ENCODE assay signal across 9 cellular contexts in genomic region chr17:81866440-81867122, GRCh38. TPM values are rescaled to one million over a fixed set of nuclear protein-coding genes. Genes with fewer than 3 reads are reported as not detected.
DNase-seq lines count a peak whose midpoint lies in the region; ATAC-seq and TF ChIP-seq lines count a peak whose summit lies in the region.
"Had no signal": no experiment of that assay in that cellular context is flagged by ENCODE, and none has a peak within 500 bp of the region (broad histone marks: within the 10 kb centered on the region; RNA-seq: fewer than 3 reads in every experiment).

No MANE protein-coding gene starts in this region.

- H4K20me1 ChIP-seq in GM23338 (replicated peaks; ENCODE audit: insufficient read depth), result peaks cover 28% of the 10 kb centered on the region

- H3K4me3 Mint-ChIP-seq in GM23338, result no peak overlapping the region
- peak overlapping the region; percentile 15 for H3K4me3 Mint-ChIP-seq in activated T-helper 1 cell treated with anti-CD3 and anti-CD28 coated beads, Interleukin-12 subunit alpha, Interleukin-12 subunit beta, Interleukin-2, Interleukin-4 antibody, amounts not matched to agents 30 ng/mL and 10 ng/mL and 1 ng/mL, durations not matched to agents 14 hours and 24 hours and 36 hours

- peaks cover 36% of the 10 kb centered on the region for H3K79me2 ChIP-seq in GM23338 (replicated peaks; ENCODE audit: insufficient read depth)

- H3K27ac Mint-ChIP-seq in GM23338, result no peak overlapping the region
- H3K27ac Mint-ChIP-seq in activated T-helper 1 cell treated with anti-CD3 and anti-CD28 coated beads, Interleukin-12 subunit alpha, Interleukin-12 subunit beta, Interleukin-2, Interleukin-4 antibody, amounts not matched to agents 30 ng/mL and 10 ng/mL and 1 ng/mL, durations not matched to agents 14 hours and 24 hours and 36 hours, result no peak overlapping the region

- no peak overlapping the region for H2AFZ ChIP-seq in GM23338
- H2AFZ ChIP-seq: PC-9 had no signal

- H3K36me3 ChIP-seq in GM23338 (ENCODE audit: insufficient read depth) (0 out of 2 replicates have a peak, but pooled peaks cover 6% of the 10 kb centered on the region), right lobe of liver (peaks cover 0 to 16% (median 8%) of the 10 kb centered on the region in 4 donors)

- H3K9me3 ChIP-seq in right lobe of liver, result no peaks in the 10 kb centered on the region

- no peak for DNase-seq in GM23338 (ENCODE audit: low spot score)
- no peak for DNase-seq in activated T-helper 1 cell treated with anti-CD3 and anti-CD28 coated beads, Interleukin-12 subunit alpha, Interleukin-12 subunit beta, Interleukin-2, Interleukin-4 antibody, amounts not matched to agents 30 ng/mL and 10 ng/mL and 1 ng/mL, durations not matched to agents 14 hours and 24 hours and 36 hours (ENCODE audit: low spot score)
- no peak for DNase-seq in right lobe of liver
- no peak for DNase-seq in NCI-H2196 treated with DMSO at 0.1 percent for 48 hours (lab: John Stamatoyannopoulos, UW; ENCODE audit: unreplicated experiment)
- no peak for DNase-seq in nucleus accumbens (lab: John Stamatoyannopoulos, UW)

- peaks cover 15% of the 10 kb centered on the region for H3K4me1 ChIP-seq in GM23338 (ENCODE audit: insufficient read depth)
- peaks cover 0 to 77% (median 38%) of the 10 kb centered on the region in 4 donors for H3K4me1 ChIP-seq in right lobe of liver

- no peaks in the 10 kb centered on the region; the same call in 2 of the 3 replicates for H3K9me3 Mint-ChIP-seq in GM23338
- no peaks in the 10 kb centered on the region for H3K9me3 Mint-ChIP-seq in activated T-helper 1 cell treated with anti-CD3 and anti-CD28 coated beads, Interleukin-12 subunit alpha, Interleukin-12 subunit beta, Interleukin-2, Interleukin-4 antibody, amounts not matched to agents 30 ng/mL and 10 ng/mL and 1 ng/mL, durations not matched to agents 14 hours and 24 hours and 36 hours

- no peaks in the 10 kb centered on the region for H3K27me3 ChIP-seq in GM23338 (ENCODE audit: insufficient read depth)
- H3K27me3 ChIP-seq in right lobe of liver, result no peaks in the 10 kb centered on the region

- ATAC-seq in GM23338 (no peak), right lobe of liver (no peak), HG02870 (IDR thresholded peaks at IDR 0.05; ENCODE audit: unreplicated experiment) (no peak), HG03025 (IDR thresholded peaks at IDR 0.05; ENCODE audit: low FRiP score, unreplicated experiment) (no peak)

- no peak for TF ChIP-seq POLR2A in right lobe of liver (IDR thresholded peaks at IDR 0.05)

- intact Hi-C loops in activated T-helper 1 cell treated with anti-CD3 and anti-CD28 coated beads, Interleukin-12 subunit alpha, Interleukin-12 subunit beta, Interleukin-2, Interleukin-4 antibody, amounts not matched to agents 30 ng/mL and 10 ng/mL and 1 ng/mL, durations not matched to agents 14 hours and 24 hours and 36 hours (cut with micrococcal nuclease), result loop anchor here (10.0 kb wide), 2 partner anchors 312 to 428 kb away; partner anchors contain the start of gene FAAP100
- intact Hi-C loops in right lobe of liver (cut with DNase I), result no loop called here

- no peaks in the 10 kb centered on the region for H3K9me2 ChIP-seq in GM23338 (ENCODE audit: insufficient read depth)

- no peak overlapping the region for H3K4me2 ChIP-seq in GM23338
- H3K4me2 ChIP-seq: PC-9 had no signal

- H3K27ac ChIP-seq in 22Rv1 (peak overlapping the region; percentile 99), GM23338 (ENCODE audit: low read depth) (peak overlapping the region; percentile 91; the same call in 1 of the 2 replicates), right lobe of liver (peak overlapping the region; percentile 41 to 99 (median 77))
- H3K27ac ChIP-seq: PC-9 had no signal

- peaks cover 41% of the 10 kb centered on the region for H3K27me3 Mint-ChIP-seq in GM23338 (ENCODE audit: insufficient read depth, low read depth, poor library complexity)
- no peaks in the 10 kb centered on the region for H3K27me3 Mint-ChIP-seq in activated T-helper 1 cell treated with anti-CD3 and anti-CD28 coated beads, Interleukin-12 subunit alpha, Interleukin-12 subunit beta, Interleukin-2, Interleukin-4 antibody, amounts not matched to agents 30 ng/mL and 10 ng/mL and 1 ng/mL, durations not matched to agents 14 hours and 24 hours and 36 hours (ENCODE audit: insufficient read depth)

- peaks cover 65% of the 10 kb centered on the region for H3F3A ChIP-seq in GM23338 (replicated peaks; ENCODE audit: low read depth)

- TF ChIP-seq CTCF in 22Rv1 (IDR thresholded peaks at IDR 0.05) (no peak), GM23338 (conservative IDR thresholded peaks at IDR 0.05; ENCODE audit: low read depth in 2 of 2) (no peak), right lobe of liver (IDR thresholded peaks at IDR 0.05) (no peak)

- H3K4me3 ChIP-seq in GM23338 (no peak overlapping the region), right lobe of liver (no peak overlapping the region)
- H3K4me3 ChIP-seq: PC-9 had no signal

- peaks cover 32% of the 10 kb centered on the region for H3K36me3 Mint-ChIP-seq in GM23338 (ENCODE audit: low read depth)
- peaks cover 27% of the 10 kb centered on the region for H3K36me3 Mint-ChIP-seq in activated T-helper 1 cell treated with anti-CD3 and anti-CD28 coated beads, Interleukin-12 subunit alpha, Interleukin-12 subunit beta, Interleukin-2, Interleukin-4 antibody, amounts not matched to agents 30 ng/mL and 10 ng/mL and 1 ng/mL, durations not matched to agents 14 hours and 24 hours and 36 hours (ENCODE audit: low read depth)

- peaks cover 31% of the 10 kb centered on the region for H3K4me1 Mint-ChIP-seq in GM23338
- peaks cover 25% of the 10 kb centered on the region for H3K4me1 Mint-ChIP-seq in activated T-helper 1 cell treated with anti-CD3 and anti-CD28 coated beads, Interleukin-12 subunit alpha, Interleukin-12 subunit beta, Interleukin-2, Interleukin-4 antibody, amounts not matched to agents 30 ng/mL and 10 ng/mL and 1 ng/mL, durations not matched to agents 14 hours and 24 hours and 36 hours (ENCODE audit: low read depth)

- WGBS in right lobe of liver (ENCODE audit: insufficient coverage, low coverage, low lambda C conversion rate, missing lambda C conversion rate), result 72% methylated on average over 2 of the region's 16 CpGs

RNA-seq across cellular contexts. Expression of gene ARHGDIA, which starts 4.6 kb away (rescaled TPM):
- total RNA-seq in GM23338 (2014; rRNA removed; shearing (Covaris generic)), result 80.1 and 125 TPM in 2 replicates
- 140 and 152 TPM in 2 replicates for polyA plus RNA-seq in GM23338 (2016; fragmentation: Nextera tagmentation; extraction: Ambion mirVana)
- 701 and 705 TPM in 2 replicates for total RNA-seq in activated T-helper 1 cell treated with anti-CD3 and anti-CD28 coated beads, Interleukin-12 subunit alpha, Interleukin-12 subunit beta, Interleukin-2, Interleukin-4 antibody, amounts not matched to agents 30 ng/mL and 10 ng/mL and 1 ng/mL, durations not matched to agents 14 hours and 24 hours and 36 hours
- 100 to 1,000 TPM in 5 of 6 experiments, 10 to 100 TPM in 1; 92.4 to 162 (median 137) TPM for total RNA-seq in right lobe of liver

RNA-seq across cellular contexts. Expression of gene P4HB, which starts 6.2 kb away (rescaled TPM):
- 418 and 620 TPM in 2 replicates for total RNA-seq in GM23338 (2014; rRNA removed; shearing (Covaris generic))
- 206 and 209 TPM in 2 replicates for polyA plus RNA-seq in GM23338 (2016; fragmentation: Nextera tagmentation; extraction: Ambion mirVana)
- 477 and 487 TPM in 2 replicates for total RNA-seq in activated T-helper 1 cell treated with anti-CD3 and anti-CD28 coated beads, Interleukin-12 subunit alpha, Interleukin-12 subunit beta, Interleukin-2, Interleukin-4 antibody, amounts not matched to agents 30 ng/mL and 10 ng/mL and 1 ng/mL, durations not matched to agents 14 hours and 24 hours and 36 hours
- total RNA-seq in right lobe of liver, result 1,000 to 10,000 TPM in 5 of 6 experiments, 100 to 1,000 TPM in 1; 856 to 5,039 (median 1,455) TPM

RNA-seq across cellular contexts. Expression of gene ALYREF, which starts 24.8 kb away (rescaled TPM):
- 236 TPM in 2 replicates for total RNA-seq in GM23338 (2014; rRNA removed; shearing (Covaris generic))
- polyA plus RNA-seq in GM23338 (2016; fragmentation: Nextera tagmentation; extraction: Ambion mirVana), result 36.5 and 54.3 TPM in 2 replicates
- total RNA-seq in activated T-helper 1 cell treated with anti-CD3 and anti-CD28 coated beads, Interleukin-12 subunit alpha, Interleukin-12 subunit beta, Interleukin-2, Interleukin-4 antibody, amounts not matched to agents 30 ng/mL and 10 ng/mL and 1 ng/mL, durations not matched to agents 14 hours and 24 hours and 36 hours, result 241 and 249 TPM in 2 replicates
- 10 to 100 TPM; 11.6 to 20.3 (median 18.8) TPM for total RNA-seq in right lobe of liver

RNA-seq across cellular contexts. Expression of gene ANAPC11, which starts 24.9 kb away (rescaled TPM):
- total RNA-seq in GM23338 (2014; rRNA removed; shearing (Covaris generic)), result 149 and 188 TPM in 2 replicates
- polyA plus RNA-seq in GM23338 (2016; fragmentation: Nextera tagmentation; extraction: Ambion mirVana), result 498 and 517 TPM in 2 replicates
- 123 and 124 TPM in 2 replicates for total RNA-seq in activated T-helper 1 cell treated with anti-CD3 and anti-CD28 coated beads, Interleukin-12 subunit alpha, Interleukin-12 subunit beta, Interleukin-2, Interleukin-4 antibody, amounts not matched to agents 30 ng/mL and 10 ng/mL and 1 ng/mL, durations not matched to agents 14 hours and 24 hours and 36 hours
- 100 to 1,000 TPM in 1 of 6 experiments, 10 to 100 TPM in 5; 54.3 to 101 (median 73.3) TPM for total RNA-seq in right lobe of liver

RNA-seq across cellular contexts. Expression of gene PPP1R27, which starts 31.7 kb away (rescaled TPM):
- total RNA-seq in GM23338 (2014; rRNA removed; shearing (Covaris generic)), result not detected in 2 replicates
- polyA plus RNA-seq in GM23338 (2016; fragmentation: Nextera tagmentation; extraction: Ambion mirVana), result 0.40 and 0.65 TPM in 2 replicates
- total RNA-seq in activated T-helper 1 cell treated with anti-CD3 and anti-CD28 coated beads, Interleukin-12 subunit alpha, Interleukin-12 subunit beta, Interleukin-2, Interleukin-4 antibody, amounts not matched to agents 30 ng/mL and 10 ng/mL and 1 ng/mL, durations not matched to agents 14 hours and 24 hours and 36 hours, result not detected in 2 replicates
- under 1 TPM in 3 of 6 experiments, not detected in 3; 0.27 to 0.62 (median 0.40) TPM for total RNA-seq in right lobe of liver
- total RNA-seq: PC-9 had no signal

Comparison
In these comparisons a context has a peak if more than half of its experiments do, and no peak if none do; other contexts are left out.
1. RNA of gene ALYREF, which starts 24.8 kb away (total RNA-seq): 241 to 249 TPM in activated T-helper 1 cell treated with anti-CD3 and anti-CD28 coated beads, Interleukin-12 subunit alpha, Interleukin-12 subunit beta, Interleukin-2, Interleukin-4 antibody, amounts not matched to agents 30 ng/mL and 10 ng/mL and 1 ng/mL, durations not matched to agents 14 hours and 24 hours and 36 hours and 236 TPM in GM23338; 11.6 to 20.3 TPM in right lobe of liver; every median in the first group is over 10 times any median in the second.
2. Peak in every context shown above with its lines, with median percentiles within 50 percentile points of each other: H3K27ac ChIP-seq.